Comparison of ENCODE assay signal across 38 cellular contexts in the genomic region with DNA sequence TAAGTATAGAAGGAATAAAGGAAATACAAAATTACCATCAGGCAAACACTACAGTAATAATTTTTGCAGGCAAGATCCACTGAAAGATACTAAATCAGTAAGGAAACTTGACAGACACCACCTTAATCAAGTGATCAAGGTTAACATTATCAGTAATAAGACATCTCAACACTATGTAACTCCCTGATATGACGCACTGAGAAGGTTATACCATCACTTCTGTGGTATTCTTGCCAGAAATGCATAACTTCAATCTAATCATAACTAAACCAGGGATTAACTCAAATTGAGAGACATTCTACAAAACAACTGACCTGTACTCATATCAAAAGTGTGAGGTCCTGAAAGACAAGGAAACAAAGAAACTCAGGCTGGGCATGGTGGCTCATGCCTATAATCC. TPM values are rescaled to one million over a fixed set of nuclear protein-coding genes. Genes with fewer than 3 reads are reported as not detected.
"Had no signal": no experiment of that assay in that cellular context is flagged by ENCODE, and none has a peak within 500 bp of the region (broad histone marks: within the 10 kb centered on the region; RNA-seq: fewer than 3 reads in every experiment).

No MANE protein-coding gene starts in this region.

- H3K27ac ChIP-seq: KMS-11 had no signal

- H3K36me3 ChIP-seq: MG63 had no signal

- H3K4me2 ChIP-seq: KMS-11 had no signal

- DNase-seq: Karpas-422, Kasumi-1, KG1, MG63, MM.1S, MV-4-11, NCI-H1048, NCI-H1092, NCI-H1092 treated with DMSO at 0.1 percent for 48 hours, NCI-H1105, NCI-H1105 treated with DMSO at 0.1 percent for 48 hours, NCI-H1417, NCI-H1417 treated with DMSO at 0.1 percent for 48 hours, NCI-H1436, NCI-H1436 treated with DMSO at 0.1 percent for 48 hours, NCI-H146, NCI-H1694, NCI-H1694 treated with DMSO at 0.1 percent for 48 hours, NCI-H187, NCI-H187 treated with DMSO at 0.1 percent for 48 hours, NCI-H1930, NCI-H2029, NCI-H2029 treated with DMSO at 0.1 percent for 48 hours, NCI-H2081, NCI-H2081 treated with DMSO at 0.1 percent for 48 hours, NCI-H2107, NCI-H2171, NCI-H2171 treated with DMSO at 0.1 percent for 48 hours, NCI-H2227 treated with DMSO at 0.1 percent for 48 hours, NCI-H226, NCI-H345, NCI-H446, NCI-H446 treated with DMSO at 0.1 percent for 48 hours had no signal

- H3K4me3 ChIP-seq: MG63 had no signal

RNA-seq across cellular contexts. Expression of gene GABRP, which starts 52.5 kb away (rescaled TPM):
- total RNA-seq: LHCN-M2, M059J, MCF 10A, NCI-H460 had no signal
